In genomic region chrX:2351999-2352995, GRCh38 we compare ENCODE assay signal across 12 cellular contexts.
DNase-seq lines count a peak whose midpoint lies in the region; ATAC-seq, FAIRE-seq and TF ChIP-seq lines count a peak whose summit lies in the region.
"Had no signal": no experiment of that assay in that cellular context is flagged by ENCODE, and none has a peak within 500 bp of the region (broad histone marks: within the 10 kb centered on the region; RNA-seq: fewer than 3 reads in every experiment).

No MANE protein-coding gene starts in this region.

- intact Hi-C loops in Right ventricle myocardium inferior (cut with DNase I) (no loop called here), cardiac septum (cut with DNase I) (no loop called here), right cardiac atrium (cut with DNase I) (loop anchor here in 1 of 4 donors (10.0 kb wide), 1 partner anchor 143 kb away; no protein-coding TSS in a partner anchor), colonic mucosa (cut with DNase I) (no loop called here)
- intact Hi-C loops in activated naive CD4-positive, alpha-beta T cell treated with anti-CD3 and anti-CD28 coated beads for 36 hours (cut with micrococcal nuclease) = no loop called here

- H3K27me3 ChIP-seq in astrocyte (ENCODE audit: insufficient read depth, low read length) (no peaks in the 10 kb centered on the region), right cardiac atrium (ENCODE audit: control insufficient read depth, insufficient read depth) (no peaks in the 10 kb centered on the region), colonic mucosa (no peaks in the 10 kb centered on the region)
- H3K27me3 ChIP-seq: uterus had no signal

- WGBS in right cardiac atrium = 72% methylated on average over 19 of the region's 19 CpGs

- peak overlapping the region; percentile 54 for H3K4me3 Mint-ChIP-seq in astrocyte (ENCODE audit: unreplicated experiment)
- no peak overlapping the region for H3K4me3 Mint-ChIP-seq in stimulated activated naive CD8-positive, alpha-beta T cell treated with anti-CD3 and anti-CD28 coated beads, Interleukin-15, Interleukin-2, amounts not matched to agents 100 ng/mL and 50 ng/mL, for 24 hours
- no peak overlapping the region for H3K4me3 Mint-ChIP-seq in activated naive CD4-positive, alpha-beta T cell treated with anti-CD3 and anti-CD28 coated beads for 36 hours
- H3K4me3 Mint-ChIP-seq: central memory CD8-positive, alpha-beta T cell had no signal

- DNase-seq in Right ventricle myocardium inferior (ENCODE audit: missing footprints) = no peak
- DNase-seq in cardiac septum (ENCODE audit: low spot score) = no peak
- peak; percentile 99 for DNase-seq in astrocyte (ENCODE audit: low read depth)
- no peak for DNase-seq in right cardiac atrium
- no peak for DNase-seq in kidney glomerular epithelial cell (lab: John Stamatoyannopoulos, UW)
- DNase-seq in colonic mucosa = no peak
- DNase-seq in activated naive CD4-positive, alpha-beta T cell treated with anti-CD3 and anti-CD28 coated beads for 36 hours = no peak
- DNase-seq: Caco-2, NCI-H510A treated with DMSO at 0.1 percent for 48 hours had no signal

- peak; percentile 48 for ATAC-seq in Right ventricle myocardium inferior
- ATAC-seq in right cardiac atrium = peak; percentile 77 to 85

- no peaks in the 10 kb centered on the region for H3K79me2 ChIP-seq in astrocyte (ENCODE audit: insufficient read depth, low read length)

- FAIRE-seq in astrocyte (lab: Jason Lieb, UNC) = peak; percentile 99

- H3K36me3 ChIP-seq in astrocyte (ENCODE audit: insufficient read depth, low read length) (no peaks in the 10 kb centered on the region), colonic mucosa (no peaks in the 10 kb centered on the region)
- H3K36me3 ChIP-seq: uterus had no signal

- H3K27ac ChIP-seq in astrocyte (ENCODE audit: low read depth, low read length) = peak overlapping the region; percentile 94
- H3K27ac ChIP-seq in right cardiac atrium (ENCODE audit: low read length) = peak overlapping the region; percentile 54
- H3K27ac ChIP-seq in colonic mucosa = no peak overlapping the region
- H3K27ac ChIP-seq: uterus had no signal

- H3K4me2 ChIP-seq in astrocyte (ENCODE audit: low read length) = peak overlapping the region; percentile 67

- no peaks in the 10 kb centered on the region for H3K27me3 Mint-ChIP-seq in astrocyte (ENCODE audit: low read depth, unreplicated experiment)
- H3K27me3 Mint-ChIP-seq in stimulated activated naive CD8-positive, alpha-beta T cell treated with anti-CD3 and anti-CD28 coated beads, Interleukin-15, Interleukin-2, amounts not matched to agents 100 ng/mL and 50 ng/mL, for 24 hours = no peaks in the 10 kb centered on the region
- H3K27me3 Mint-ChIP-seq in activated naive CD4-positive, alpha-beta T cell treated with anti-CD3 and anti-CD28 coated beads for 36 hours (ENCODE audit: low read depth) = no peaks in the 10 kb centered on the region
- H3K27me3 Mint-ChIP-seq: central memory CD8-positive, alpha-beta T cell had no signal

- peak overlapping the region; percentile 54 for H3K27ac Mint-ChIP-seq in astrocyte (ENCODE audit: unreplicated experiment)
- H3K27ac Mint-ChIP-seq in stimulated activated naive CD8-positive, alpha-beta T cell treated with anti-CD3 and anti-CD28 coated beads, Interleukin-15, Interleukin-2, amounts not matched to agents 100 ng/mL and 50 ng/mL, for 24 hours = peak overlapping the region; percentile 41
- H3K27ac Mint-ChIP-seq in activated naive CD4-positive, alpha-beta T cell treated with anti-CD3 and anti-CD28 coated beads for 36 hours = no peak overlapping the region

- CTCF ChIA-PET in activated naive CD4-positive, alpha-beta T cell treated with anti-CD3 and anti-CD28 coated beads for 36 hours (lab: Charles Lee) = no interaction called here

- H3K9ac ChIP-seq in astrocyte (ENCODE audit: low read length) (peak overlapping the region; percentile 75), colonic mucosa (ENCODE audit: low read depth in 2 of 2, low read length in 2 of 2) (no peak overlapping the region)

- H3K36me3 Mint-ChIP-seq in astrocyte (ENCODE audit: low read depth, unreplicated experiment) = peaks cover 9% of the 10 kb centered on the region
- H3K36me3 Mint-ChIP-seq in stimulated activated naive CD8-positive, alpha-beta T cell treated with anti-CD3 and anti-CD28 coated beads, Interleukin-15, Interleukin-2, amounts not matched to agents 100 ng/mL and 50 ng/mL, for 24 hours (ENCODE audit: low read depth) = peaks cover 53% of the 10 kb centered on the region
- H3K36me3 Mint-ChIP-seq in activated naive CD4-positive, alpha-beta T cell treated with anti-CD3 and anti-CD28 coated beads for 36 hours (ENCODE audit: low read depth) = peaks cover 64% of the 10 kb centered on the region

- H4K20me1 ChIP-seq in astrocyte (ENCODE audit: insufficient read depth, low read length) = peaks cover 4% of the 10 kb centered on the region

- no peaks in the 10 kb centered on the region for H3K9me3 Mint-ChIP-seq in astrocyte (ENCODE audit: unreplicated experiment)
- H3K9me3 Mint-ChIP-seq in stimulated activated naive CD8-positive, alpha-beta T cell treated with anti-CD3 and anti-CD28 coated beads, Interleukin-15, Interleukin-2, amounts not matched to agents 100 ng/mL and 50 ng/mL, for 24 hours = peaks cover 4% of the 10 kb centered on the region
- peaks cover 8% of the 10 kb centered on the region for H3K9me3 Mint-ChIP-seq in activated naive CD4-positive, alpha-beta T cell treated with anti-CD3 and anti-CD28 coated beads for 36 hours
- H3K9me3 Mint-ChIP-seq: central memory CD8-positive, alpha-beta T cell had no signal

- H3K4me3 ChIP-seq in astrocyte (ENCODE audit: insufficient read depth, low read depth, low read length) = no peak overlapping the region
- H3K4me3 ChIP-seq in right cardiac atrium (ENCODE audit: low read length) = no peak overlapping the region
- H3K4me3 ChIP-seq in colonic mucosa = no peak overlapping the region
- H3K4me3 ChIP-seq: uterus had no signal

- peaks cover 17% of the 10 kb centered on the region for H3K4me1 Mint-ChIP-seq in astrocyte (ENCODE audit: low read depth, unreplicated experiment)
- peaks cover 12% of the 10 kb centered on the region for H3K4me1 Mint-ChIP-seq in stimulated activated naive CD8-positive, alpha-beta T cell treated with anti-CD3 and anti-CD28 coated beads, Interleukin-15, Interleukin-2, amounts not matched to agents 100 ng/mL and 50 ng/mL, for 24 hours (ENCODE audit: low read depth)
- peaks cover under 1% of the 10 kb centered on the region for H3K4me1 Mint-ChIP-seq in activated naive CD4-positive, alpha-beta T cell treated with anti-CD3 and anti-CD28 coated beads for 36 hours (ENCODE audit: low read depth)

- H3K4me1 ChIP-seq in astrocyte (ENCODE audit: insufficient read depth, low read length) (peaks cover 17% of the 10 kb centered on the region), right cardiac atrium (ENCODE audit: control insufficient read depth, insufficient read depth, low read length) (peaks cover 5% of the 10 kb centered on the region), colonic mucosa (no peaks in the 10 kb centered on the region)
- H3K4me1 ChIP-seq: Caco-2, uterus had no signal

- H3K9me3 ChIP-seq in astrocyte (ENCODE audit: insufficient read depth, low read depth, low read length) = no peaks in the 10 kb centered on the region
- no peaks in the 10 kb centered on the region for H3K9me3 ChIP-seq in right cardiac atrium (ENCODE audit: control insufficient read depth, low read length)
- no peaks in the 10 kb centered on the region for H3K9me3 ChIP-seq in colonic mucosa
- H3K9me3 ChIP-seq: Caco-2, uterus had no signal

- no peak overlapping the region for H2AFZ ChIP-seq in astrocyte (ENCODE audit: low read depth, low read length)

- no peak for TF ChIP-seq CTCF in astrocyte (IDR thresholded peaks at IDR 0.05; ENCODE audit: insufficient read depth, low read depth, low read length)
- TF ChIP-seq CTCF in colonic mucosa (IDR thresholded peaks at IDR 0.05) = no peak
